In the genomic region with DNA sequence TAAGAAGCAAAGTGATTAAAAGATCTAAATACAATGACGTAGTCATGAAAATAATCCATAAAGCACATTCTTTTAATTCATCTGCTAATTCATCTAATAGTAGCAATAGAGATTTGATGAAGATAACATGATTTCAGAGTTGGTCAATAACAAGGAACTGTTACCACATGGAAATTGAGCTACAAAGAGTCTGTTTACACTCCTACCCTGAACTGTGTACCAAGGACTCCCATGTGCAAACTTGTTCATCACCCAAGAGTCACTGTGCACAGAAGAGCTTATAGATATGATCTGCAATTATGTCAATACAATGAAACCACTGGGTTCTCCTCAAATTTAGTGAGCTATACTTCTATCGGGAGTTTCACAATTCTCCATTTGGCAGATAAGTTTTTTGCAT, we compare ENCODE assay signal across 2 cellular contexts.
TF ChIP-seq lines count a peak whose summit lies in the region.

No MANE protein-coding gene starts in this region.

TF ChIP-seq in HEK293, 187 proteins besides CTCF, POLR2A, EP300 and RAD21 (continued from another document):
- TF ChIP-seq ZNF132 (tag by site-specific recombination; IDR thresholded peaks at IDR 0.05; ENCODE audit: borderline replicate concordance), result no peak
- TF ChIP-seq, protein P1, sequence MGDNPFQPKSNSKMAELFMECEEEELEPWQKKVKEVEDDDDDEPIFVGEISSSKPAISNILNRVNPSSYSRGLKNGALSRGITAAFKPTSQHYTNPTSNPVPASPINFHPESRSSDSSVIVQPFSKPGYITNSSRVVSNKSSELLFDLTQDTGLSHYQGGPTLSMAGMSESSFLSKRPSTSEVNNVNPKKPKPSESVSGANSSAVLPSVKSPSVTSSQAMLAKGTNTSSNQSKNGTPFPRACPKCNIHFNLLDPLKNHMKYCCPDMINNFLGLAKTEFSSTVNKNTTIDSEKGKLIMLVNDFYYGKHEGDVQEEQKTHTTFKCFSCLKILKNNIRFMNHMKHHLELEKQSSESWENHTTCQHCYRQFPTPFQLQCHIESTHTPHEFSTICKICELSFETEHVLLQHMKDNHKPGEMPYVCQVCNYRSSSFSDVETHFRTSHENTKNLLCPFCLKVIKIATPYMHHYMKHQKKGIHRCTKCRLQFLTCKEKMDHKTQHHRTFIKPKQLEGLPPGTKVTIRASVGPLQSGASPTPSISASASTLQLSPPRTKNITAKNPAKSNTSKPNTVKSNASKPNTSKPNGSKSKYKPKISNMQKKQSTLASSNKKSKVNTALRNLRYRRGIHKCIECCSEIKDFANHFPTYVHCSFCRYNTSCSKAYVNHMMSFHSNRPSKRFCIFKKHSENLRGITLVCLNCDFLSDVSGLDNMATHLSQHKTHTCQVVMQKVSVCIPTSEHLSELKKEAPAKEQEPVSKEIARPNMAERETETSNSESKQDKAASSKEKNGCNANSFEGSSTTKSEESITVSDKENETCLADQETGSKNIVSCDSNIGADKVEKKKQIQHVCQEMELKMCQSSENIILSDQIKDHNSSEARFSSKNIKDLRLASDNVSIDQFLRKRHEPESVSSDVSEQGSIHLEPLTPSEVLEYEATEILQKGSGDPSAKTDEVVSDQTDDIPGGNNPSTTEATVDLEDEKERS (tag by site-specific recombination; IDR thresholded peaks at IDR 0.05), result no peak
- no peak for TF ChIP-seq OVOL3 (tag by site-specific recombination; IDR thresholded peaks at IDR 0.05)
- TF ChIP-seq FEZF1 (tag by site-specific recombination; IDR thresholded peaks at IDR 0.05), result no peak
- TF ChIP-seq ZNF366 (tag by site-specific recombination; conservative IDR thresholded peaks at IDR 0.05), result 0 out of 2 replicates have a peak, but pooled peaks have one; percentile 4

TF ChIP-seq in endothelial cell of umbilical vein, 7 proteins besides CTCF, POLR2A, EP300 and RAD21 (continued from another document):
- TF ChIP-seq FOS (IDR thresholded peaks at IDR 0.05; ENCODE audit: borderline replicate concordance, insufficient read depth, low read length), result no peak
- TF ChIP-seq MYC (IDR thresholded peaks at IDR 0.05; ENCODE audit: low read depth, low read length), result no peak
- no peak for TF ChIP-seq EZH2 (IDR thresholded peaks at IDR 0.05; ENCODE audit: borderline replicate concordance, low read depth, low read length, severe bottlenecking)
